In genomic region chr7:139023076-139023475, GRCh38 we compare ENCODE assay signal across 15 cellular contexts.
"Had no signal": no experiment of that assay in that cellular context is flagged by ENCODE, and none has a peak within 500 bp of the region (broad histone marks: within the 10 kb centered on the region; RNA-seq: fewer than 3 reads in every experiment).

No MANE protein-coding gene starts in this region.

- H3K4me3 Mint-ChIP-seq: activated CD8-positive, alpha-beta T cell treated with anti-CD3 and anti-CD28 coated beads, Interleukin-2, amount 10 ng/mL, durations not matched to agents 7 days and 5 days; activated naive CD4-positive, alpha-beta T cell treated with anti-CD3 and anti-CD28 coated beads for 36 hours; central memory CD8-positive, alpha-beta T cell; dendritic cell treated with granulocyte-macrophage colony-stimulating factor and Interleukin-4, amounts not matched to agents 40 ng/mL and 50 ng/mL, for 4 days; endodermal cell; nephron; T-cell had no signal

- H3K4me1 Mint-ChIP-seq: central memory CD8-positive, alpha-beta T cell; nephron had no signal

- DNase-seq: activated CD4-positive, alpha-beta T cell treated with anti-CD3 and anti-CD28 coated beads for 48 hours; activated naive CD4-positive, alpha-beta T cell treated with anti-CD3 and anti-CD28 coated beads for 36 hours; body of pancreas; endodermal cell; erythroblast; foreskin fibroblast; mammary epithelial cell; stimulated activated CD4-positive, alpha-beta T cell treated with anti-CD3 and anti-CD28 coated beads, Interleukin-4, amount 100 ng/mL, for 4 hours; stomach; T-cell; WERI-Rb-1 had no signal

- ATAC-seq: activated CD8-positive, alpha-beta T cell treated with anti-CD3 and anti-CD28 coated beads, Interleukin-2, amount 10 ng/mL, durations not matched to agents 7 days and 5 days; body of pancreas; T-cell had no signal

- H3K27me3 ChIP-seq: body of pancreas, stomach had no signal

- H3K9me3 ChIP-seq: body of pancreas, stomach had no signal

- H3K27ac ChIP-seq: body of pancreas, stomach, WERI-Rb-1 had no signal

- H3K27ac Mint-ChIP-seq: activated CD8-positive, alpha-beta T cell treated with anti-CD3 and anti-CD28 coated beads, Interleukin-2, amount 10 ng/mL, durations not matched to agents 7 days and 5 days; activated naive CD4-positive, alpha-beta T cell treated with anti-CD3 and anti-CD28 coated beads for 36 hours; dendritic cell treated with granulocyte-macrophage colony-stimulating factor and Interleukin-4, amounts not matched to agents 40 ng/mL and 50 ng/mL, for 4 days; endodermal cell; nephron; T-cell had no signal

- H3K36me3 Mint-ChIP-seq: T-cell had no signal

- H3K9me3 Mint-ChIP-seq: activated naive CD4-positive, alpha-beta T cell treated with anti-CD3 and anti-CD28 coated beads for 36 hours; central memory CD8-positive, alpha-beta T cell; dendritic cell treated with granulocyte-macrophage colony-stimulating factor and Interleukin-4, amounts not matched to agents 40 ng/mL and 50 ng/mL, for 4 days; endodermal cell; nephron; T-cell had no signal

- H3K4me3 ChIP-seq: body of pancreas, stomach had no signal

- H3K27me3 Mint-ChIP-seq: central memory CD8-positive, alpha-beta T cell; T-cell had no signal

- H3K4me1 ChIP-seq: body of pancreas, stomach had no signal
